In genomic region chr2:7097353-7097895, GRCh38 we compare ENCODE assay signal across 1 cellular context.
TF ChIP-seq lines count a peak whose summit lies in the region.

No MANE protein-coding gene starts in this region.

TF ChIP-seq in K562, 482 proteins besides CTCF, POLR2A, EP300 and RAD21 (continued from another document):
- TF ChIP-seq MGA (IDR thresholded peaks at IDR 0.05) (peak; percentile 16; the same call in 1 of the 2 replicates), HDGF (IDR thresholded peaks at IDR 0.05) (no peak), KDM5B (IDR thresholded peaks at IDR 0.05; ENCODE audit: insufficient replicate concordance, low read depth, low read length) (no peak), STAG1 (CRISPR knock-in tag; IDR thresholded peaks at IDR 0.05; ENCODE audit: borderline replicate concordance) (peak; percentile 81), ELF1 (tag; IDR thresholded peaks at IDR 0.05) (no peak), MYC (IDR thresholded peaks at IDR 0.05; ENCODE audit: low read depth, low read length) (peak; percentile 60; the same call in 1 of the 2 replicates), MYC (CRISPR knock-in tag; IDR thresholded peaks at IDR 0.05; ENCODE audit: borderline replicate concordance, low read depth) (no peak), SMC3 (conservative IDR thresholded peaks at IDR 0.05; ENCODE audit: insufficient read depth, low read depth, low read length) (peak; percentile 63), CTBP1 (IDR thresholded peaks at IDR 0.05; ENCODE audit: borderline replicate concordance) (0 out of 2 replicates have a peak, but pooled peaks have one; percentile 13), ARID2 (IDR thresholded peaks at IDR 0.05) (peak; percentile 40; the same call in 1 of the 2 replicates), ILF3 (IDR thresholded peaks at IDR 0.05; ENCODE audit: borderline replicate concordance) (no peak), CC2D1A (IDR thresholded peaks at IDR 0.05) (0 out of 2 replicates have a peak, but pooled peaks have one; percentile 11), ZEB2 (IDR thresholded peaks at IDR 0.05) (no peak), RB1 (IDR thresholded peaks at IDR 0.05; ENCODE audit: low read depth) (peak; percentile 23; the same call in 1 of the 2 replicates), SAP30 (IDR thresholded peaks at IDR 0.05; ENCODE audit: borderline replicate concordance, insufficient read depth, low read depth, low read length, poor library complexity, severe bottlenecking) (no peak), MNT (conservative IDR thresholded peaks at IDR 0.05) (peak; percentile 38 to 56; a peak in 3 of 4 replicates), CBX8 (IDR thresholded peaks at IDR 0.05; ENCODE audit: borderline replicate concordance, extremely low read depth, low read depth, low read length, poor library complexity, severe bottlenecking) (no peak), CREM (IDR thresholded peaks at IDR 0.05; ENCODE audit: low read depth) (peak; percentile 33; the same call in 1 of the 2 replicates), SMARCE1 (IDR thresholded peaks at IDR 0.05) (no peak), NRF1 (conservative IDR thresholded peaks at IDR 0.05 in 1 of 2, IDR thresholded peaks at IDR 0.05 in 1 of 2) (peak; percentile 38 to 63; a peak in 2 of 4 replicates), LARP7 (IDR thresholded peaks at IDR 0.05) (peak; percentile 80; the same call in 1 of the 2 replicates), NFATC3 (IDR thresholded peaks at IDR 0.05) (no peak), NEUROD1 (IDR thresholded peaks at IDR 0.05; ENCODE audit: borderline replicate concordance, low read depth, low read length, partially characterized antibody) (peak; percentile 20), DNMT1 (IDR thresholded peaks at IDR 0.05) (no peak), TEAD4 (IDR thresholded peaks at IDR 0.05; ENCODE audit: low read length) (no peak), TEAD4 (CRISPR knock-in tag; IDR thresholded peaks at IDR 0.05; ENCODE audit: borderline replicate concordance) (no peak), SRF (CRISPR knock-in tag; IDR thresholded peaks at IDR 0.05) (0 out of 4 replicates have a peak, but pooled peaks of 1 of the 2 experiments have one; percentile 13), TAL1 (IDR thresholded peaks at IDR 0.05) (no peak), E2F8 (IDR thresholded peaks at IDR 0.05; ENCODE audit: low read depth, partially characterized antibody) (peak; percentile 34), RFX7 (CRISPR knock-in tag; IDR thresholded peaks at IDR 0.05) (no peak)
